ENCODE assay signal across 6 cellular contexts in the genomic region with DNA sequence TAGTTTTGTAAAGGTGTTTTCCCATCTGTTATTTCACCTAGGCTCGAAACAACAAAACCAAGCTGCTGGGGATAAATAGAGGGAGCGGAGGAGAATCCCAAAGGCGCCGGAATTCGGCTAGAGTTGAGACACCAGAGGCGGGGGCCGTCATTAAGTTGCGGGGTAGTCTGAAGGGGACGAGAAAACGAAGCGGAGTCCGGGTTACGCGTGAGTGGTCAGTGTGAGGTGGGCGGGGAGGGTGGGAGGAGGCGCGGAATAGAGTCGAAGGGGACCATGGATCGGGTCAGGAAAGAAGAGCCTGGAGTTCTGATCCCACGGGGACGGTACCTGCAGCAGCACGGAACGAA. TPM values are rescaled to one million over a fixed set of nuclear protein-coding genes. Genes with fewer than 3 reads are reported as not detected.
DNase-seq lines count a peak whose midpoint lies in the region; ATAC-seq and TF ChIP-seq lines count a peak whose summit lies in the region.

No MANE protein-coding gene starts in this region.

- no peak for DNase-seq in activated CD4-positive, alpha-beta T cell treated with anti-CD3 and anti-CD28 coated beads, Interleukin-2, amount 10 ng/mL, durations not matched to agents 7 days and 5 days
- DNase-seq in activated CD4-positive, alpha-beta T cell treated with anti-CD3 and anti-CD28 coated beads for 48 hours, result no peak
- no peak for DNase-seq in astrocyte of the cerebellum (ENCODE audit: low read depth)
- DNase-seq in natural killer cell, result no peak
- DNase-seq in GM13977 (ENCODE audit: low spot score), result no peak
- DNase-seq in NCI-H2107 treated with DMSO at 0.1 percent for 48 hours (lab: John Stamatoyannopoulos, UW; ENCODE audit: unreplicated experiment), result no peak

- TF ChIP-seq CTCF in astrocyte of the cerebellum (IDR thresholded peaks at IDR 0.05; ENCODE audit: low read depth, low read length, missing control alignments) (no peak), natural killer cell (IDR thresholded peaks at IDR 0.05) (no peak), GM13977 (IDR thresholded peaks at IDR 0.05; ENCODE audit: extremely low read depth, insufficient read depth, missing control alignments) (no peak)

- peaks cover 44% of the 10 kb centered on the region for H3K4me1 Mint-ChIP-seq in activated CD4-positive, alpha-beta T cell treated with anti-CD3 and anti-CD28 coated beads, Interleukin-2, amount 10 ng/mL, durations not matched to agents 7 days and 5 days
- H3K4me1 Mint-ChIP-seq in natural killer cell, result peaks cover 34 to 50% of the 10 kb centered on the region in 2 donors

- intact Hi-C loops in natural killer cell (cut with micrococcal nuclease), result loop anchor here (1.0 to 5.0 kb wide), 4 partner anchors 14 to 381 kb away; a partner anchor contains a TSS

- in situ Hi-C loops in astrocyte of the cerebellum (cut with HindIII; ENCODE audit: low sequenced_read_pairs), result no loop called here
- in situ Hi-C loops in GM13977 (cut with MboI; ENCODE audit: low pct_unique_long_range_greater_than_20kb, low sequenced_read_pairs, unreplicated experiment), result no loop called here

- H3K27ac Mint-ChIP-seq in activated CD4-positive, alpha-beta T cell treated with anti-CD3 and anti-CD28 coated beads, Interleukin-2, amount 10 ng/mL, durations not matched to agents 7 days and 5 days, result peak overlapping the region; percentile 99
- H3K27ac Mint-ChIP-seq in natural killer cell, result peak overlapping the region; percentile 95 to 96

- no peaks in the 10 kb centered on the region for H3K27me3 Mint-ChIP-seq in activated CD4-positive, alpha-beta T cell treated with anti-CD3 and anti-CD28 coated beads, Interleukin-2, amount 10 ng/mL, durations not matched to agents 7 days and 5 days
- H3K27me3 Mint-ChIP-seq in natural killer cell (ENCODE audit: low read depth in 2 of 2), result no peaks in the 10 kb centered on the region

- POLR2A ChIA-PET in activated CD4-positive, alpha-beta T cell treated with anti-CD3 and anti-CD28 coated beads, Interleukin-2, amount 10 ng/mL, durations not matched to agents 7 days and 5 days (lab: Charles Lee), result no interaction called here

- CTCF ChIA-PET in activated CD4-positive, alpha-beta T cell treated with anti-CD3 and anti-CD28 coated beads, Interleukin-2, amount 10 ng/mL, durations not matched to agents 7 days and 5 days (lab: Charles Lee), result interaction anchor here (0.5 to 1.6 kb wide), 2 partner anchors 49 to 53 kb away, joined by 3 to 6 read pairs; no protein-coding TSS in a partner anchor

- peak overlapping the region; percentile 98 for H3K4me3 Mint-ChIP-seq in activated CD4-positive, alpha-beta T cell treated with anti-CD3 and anti-CD28 coated beads, Interleukin-2, amount 10 ng/mL, durations not matched to agents 7 days and 5 days
- H3K4me3 Mint-ChIP-seq in natural killer cell, result peak overlapping the region; percentile 99

- no peak for ATAC-seq in natural killer cell

- H3K9me3 Mint-ChIP-seq in activated CD4-positive, alpha-beta T cell treated with anti-CD3 and anti-CD28 coated beads, Interleukin-2, amount 10 ng/mL, durations not matched to agents 7 days and 5 days, result no peaks in the 10 kb centered on the region
- H3K9me3 Mint-ChIP-seq in natural killer cell, result no peaks in the 10 kb centered on the region

- H3K36me3 Mint-ChIP-seq in activated CD4-positive, alpha-beta T cell treated with anti-CD3 and anti-CD28 coated beads, Interleukin-2, amount 10 ng/mL, durations not matched to agents 7 days and 5 days (ENCODE audit: low read depth), result peaks cover 54% of the 10 kb centered on the region
- H3K36me3 Mint-ChIP-seq in natural killer cell, result peaks cover 26% of the 10 kb centered on the region

- peak overlapping the region; percentile 97 for H3K4me3 ChIP-seq in astrocyte of the cerebellum (ENCODE audit: low read depth, low read length)

RNA-seq across cellular contexts. Expression of a gene that starts 0.4 kb away (rescaled TPM):
- total RNA-seq in activated CD4-positive, alpha-beta T cell treated with anti-CD3 and anti-CD28 coated beads, Interleukin-2, amount 10 ng/mL, durations not matched to agents 7 days and 5 days, result 100 to 1,000 TPM; 107 to 110 TPM
- total RNA-seq in natural killer cell, result 100 to 1,000 TPM; 188 to 225 (median 195) TPM

RNA-seq across cellular contexts. Expression of a gene that starts 0.6 kb away (rescaled TPM):
- total RNA-seq in activated CD4-positive, alpha-beta T cell treated with anti-CD3 and anti-CD28 coated beads, Interleukin-2, amount 10 ng/mL, durations not matched to agents 7 days and 5 days, result 10 to 100 TPM; 34.8 to 43.4 TPM
- 10 to 100 TPM; 31.1 to 37.9 (median 31.3) TPM for total RNA-seq in natural killer cell

RNA-seq across cellular contexts. Expression of a gene that starts 14.6 kb away (rescaled TPM):
- total RNA-seq in activated CD4-positive, alpha-beta T cell treated with anti-CD3 and anti-CD28 coated beads, Interleukin-2, amount 10 ng/mL, durations not matched to agents 7 days and 5 days, result 10 to 100 TPM; 13.5 to 14.0 TPM
- 10 to 100 TPM; 14.5 to 24.0 (median 19.5) TPM for total RNA-seq in natural killer cell

RNA-seq across cellular contexts. Expression of a gene that starts 35.5 kb away (rescaled TPM):
- 10 to 100 TPM; 33.1 to 33.5 TPM for total RNA-seq in activated CD4-positive, alpha-beta T cell treated with anti-CD3 and anti-CD28 coated beads, Interleukin-2, amount 10 ng/mL, durations not matched to agents 7 days and 5 days
- 10 to 100 TPM; 20.1 to 25.8 (median 23.1) TPM for total RNA-seq in natural killer cell

RNA-seq across cellular contexts. Expression of a gene that starts 56.8 kb away (rescaled TPM):
- 10 to 100 TPM in 1 of 2 experiments, 1 to 10 TPM in 1; 9.4 to 11.9 TPM for total RNA-seq in activated CD4-positive, alpha-beta T cell treated with anti-CD3 and anti-CD28 coated beads, Interleukin-2, amount 10 ng/mL, durations not matched to agents 7 days and 5 days
- total RNA-seq in natural killer cell, result 1 to 10 TPM; 5.4 to 9.7 (median 7.8) TPM
